29 cellular contexts compared by ENCODE assay signal in the genomic region with DNA sequence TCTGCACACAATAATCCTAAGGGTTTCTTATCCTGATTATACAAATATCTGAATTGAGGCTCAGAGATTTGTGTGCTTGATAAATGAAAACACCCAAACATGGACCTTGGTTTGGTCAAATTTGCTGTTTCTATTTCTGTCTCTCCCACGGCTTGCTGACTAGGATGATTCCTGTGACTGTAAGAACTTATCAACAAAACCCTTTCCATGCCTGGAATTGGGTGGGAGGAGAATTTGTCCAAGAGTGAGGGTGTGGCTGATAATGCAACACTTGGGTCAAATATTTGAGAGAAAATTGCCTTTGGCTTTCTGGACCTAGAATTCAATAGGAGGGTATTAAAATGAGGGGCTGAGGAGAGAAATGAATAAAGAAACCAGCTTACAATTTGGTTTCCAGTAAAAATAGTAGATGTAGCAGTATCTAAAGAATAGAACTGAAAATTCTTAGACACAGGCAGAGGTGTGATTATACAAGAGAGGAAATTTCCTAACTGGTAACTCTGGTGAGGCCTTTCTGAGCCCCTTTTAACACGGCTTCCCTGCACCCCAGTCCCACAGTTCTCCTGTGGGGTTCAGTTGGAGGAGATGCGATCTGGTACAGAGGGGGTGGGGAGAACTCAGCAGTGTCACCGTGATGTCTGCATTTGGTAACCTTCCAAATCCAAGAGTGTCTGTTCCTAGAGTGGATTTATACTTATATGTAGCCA. TPM values are rescaled to one million over a fixed set of nuclear protein-coding genes. Genes with fewer than 3 reads are reported as not detected.
"Had no signal": no experiment of that assay in that cellular context is flagged by ENCODE, and none has a peak within 500 bp of the region (broad histone marks: within the 10 kb centered on the region; RNA-seq: fewer than 3 reads in every experiment).

No MANE protein-coding gene starts in this region.

- H3K36me3 Mint-ChIP-seq: T-cell had no signal

- H3K27ac Mint-ChIP-seq: activated B cell treated with CpG ODN at 0.5 μM for 24 hours; activated CD4-positive, alpha-beta T cell treated with anti-CD3 and anti-CD28 coated beads, Interleukin-2, amount 10 ng/mL, durations not matched to agents 24 days and 14 days; activated CD8-positive, alpha-beta memory T cell treated with anti-CD3 and anti-CD28 coated beads, Interleukin-2, amount 10 ng/mL, durations not matched to agents 7 days and 5 days; activated naive CD4-positive, alpha-beta T cell treated with anti-CD3 and anti-CD28 coated beads, Interleukin-2, amount 50 U/mL, for 24 hours; activated T-cell treated with anti-CD3 and anti-CD28 coated beads, Interleukin-2, amount 50 U/mL, for 24 hours; activated T-helper 1 cell treated with anti-CD3 and anti-CD28 coated beads, Interleukin-12 subunit alpha, Interleukin-12 subunit beta, Interleukin-2, Interleukin-4 antibody, amounts not matched to agents 30 ng/mL and 10 ng/mL and 1 ng/mL, durations not matched to agents 14 hours and 24 hours and 36 hours; T-cell had no signal

- H3K4me3 ChIP-seq: ascending aorta, cardiac muscle cell, SK-N-MC had no signal

- H3K9me3 Mint-ChIP-seq: activated B cell treated with CpG ODN at 0.5 μM for 24 hours; activated naive CD4-positive, alpha-beta T cell treated with anti-CD3 and anti-CD28 coated beads, Interleukin-2, amount 50 U/mL, for 24 hours; activated T-cell treated with anti-CD3 and anti-CD28 coated beads, Interleukin-2, amount 50 U/mL, for 24 hours; activated T-helper 1 cell treated with anti-CD3 and anti-CD28 coated beads, Interleukin-12 subunit alpha, Interleukin-12 subunit beta, Interleukin-2, Interleukin-4 antibody, amounts not matched to agents 30 ng/mL and 10 ng/mL and 1 ng/mL, durations not matched to agents 14 hours and 24 hours and 36 hours; T-cell had no signal

- H3K9me3 ChIP-seq: ascending aorta had no signal

- FAIRE-seq: TTC549 had no signal

- H3K36me3 ChIP-seq: ascending aorta, brain microvascular endothelial cell, cardiac muscle cell had no signal

- H3K27ac ChIP-seq: ascending aorta, brain microvascular endothelial cell, cardiac muscle cell, SK-N-MC had no signal

- H3K4me3 Mint-ChIP-seq: activated B cell treated with CpG ODN at 0.5 μM for 24 hours; activated CD4-positive, alpha-beta T cell treated with anti-CD3 and anti-CD28 coated beads, Interleukin-2, amount 10 ng/mL, durations not matched to agents 24 days and 14 days; activated CD8-positive, alpha-beta memory T cell treated with anti-CD3 and anti-CD28 coated beads, Interleukin-2, amount 10 ng/mL, durations not matched to agents 7 days and 5 days; activated naive CD4-positive, alpha-beta T cell treated with anti-CD3 and anti-CD28 coated beads, Interleukin-2, amount 50 U/mL, for 24 hours; activated T-cell treated with anti-CD3 and anti-CD28 coated beads, Interleukin-2, amount 50 U/mL, for 24 hours; activated T-helper 1 cell treated with anti-CD3 and anti-CD28 coated beads, Interleukin-12 subunit alpha, Interleukin-12 subunit beta, Interleukin-2, Interleukin-4 antibody, amounts not matched to agents 30 ng/mL and 10 ng/mL and 1 ng/mL, durations not matched to agents 14 hours and 24 hours and 36 hours; T-cell had no signal

- DNase-seq: activated B cell treated with CpG ODN at 0.5 μM for 24 hours; activated CD4-positive, alpha-beta T cell treated with anti-CD3 and anti-CD28 coated beads for 1 hour; activated CD4-positive, alpha-beta T cell treated with anti-CD3 and anti-CD28 coated beads, Interleukin-2, amount 10 ng/mL, durations not matched to agents 24 days and 14 days; activated CD4-positive, alpha-beta T cell treated with anti-CD3 and anti-CD28 coated beads, Interleukin-2, amount 50 U/mL, for 48 hours; activated CD8-positive, alpha-beta memory T cell treated with anti-CD3 and anti-CD28 coated beads, Interleukin-2, amount 10 ng/mL, durations not matched to agents 7 days and 5 days; activated effector memory CD4-positive, alpha-beta T cell treated with Interleukin-2 at 50 U/mL for 16 hours; activated naive CD4-positive, alpha-beta T cell; activated T-cell treated with anti-CD3 and anti-CD28 coated beads, Interleukin-2, amount 50 U/mL, for 24 hours; brain microvascular endothelial cell; Karpas-422; NCI-H1105 treated with DMSO at 0.1 percent for 48 hours; NCI-H1436 treated with DMSO at 0.1 percent for 48 hours; NCI-H187; NCI-H2081; NCI-H774; NK-92 treated with Interleukin-12 subunit alpha and Interleukin-12 subunit beta, amount 100 ng/mL, for 24 hours; OCI-M1; RPMI8226; T-cell; T-helper 2 cell; T1000 had no signal

RNA-seq across cellular contexts. Expression of a gene that starts 48.1 kb away (rescaled TPM):
- total RNA-seq: activated B cell treated with CpG ODN at 0.5 μM for 24 hours; activated CD4-positive, alpha-beta T cell treated with anti-CD3 and anti-CD28 coated beads, Interleukin-2, amount 10 ng/mL, durations not matched to agents 24 days and 14 days; activated CD8-positive, alpha-beta memory T cell treated with anti-CD3 and anti-CD28 coated beads, Interleukin-2, amount 10 ng/mL, durations not matched to agents 7 days and 5 days; activated T-helper 1 cell treated with anti-CD3 and anti-CD28 coated beads, Interleukin-12 subunit alpha, Interleukin-12 subunit beta, Interleukin-2, Interleukin-4 antibody, amounts not matched to agents 30 ng/mL and 10 ng/mL and 1 ng/mL, durations not matched to agents 14 hours and 24 hours and 36 hours; ascending aorta; cardiac muscle cell; NCI-H460; Right ventricle myocardium inferior had no signal
- polyA plus RNA-seq: cardiac muscle cell had no signal
